ENCODE assay signal across 25 cellular contexts in the genomic region with DNA sequence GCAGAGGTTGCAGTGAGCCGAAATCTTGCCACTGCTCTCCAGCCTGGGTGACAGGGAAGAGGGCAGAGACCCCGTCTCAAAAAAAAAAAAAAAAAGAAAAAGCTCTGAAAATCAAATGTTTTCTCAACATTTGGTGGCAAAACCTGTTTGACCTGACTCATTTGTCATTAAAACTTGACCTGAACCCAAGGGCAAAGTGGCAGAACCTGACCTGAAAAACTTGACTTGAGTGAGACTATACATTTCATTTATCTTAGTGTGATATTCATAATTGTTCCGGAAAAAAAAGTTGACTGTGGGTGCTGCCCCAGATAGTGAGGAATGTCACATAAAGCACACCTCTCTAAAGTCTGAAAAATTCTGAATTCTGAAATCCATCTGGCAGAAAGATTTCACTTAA. TPM values are rescaled to one million over a fixed set of nuclear protein-coding genes. Genes with fewer than 3 reads are reported as not detected.
A peak's percentile ranks its signal among the peaks of the same experiment; 100 is the strongest.
DNase-seq lines count a peak whose midpoint lies in the region; ATAC-seq, FAIRE-seq and TF ChIP-seq lines count a peak whose summit lies in the region.
"Had no signal": no experiment of that assay in that cellular context is flagged by ENCODE, and none has a peak within 500 bp of the region (broad histone marks: within the 10 kb centered on the region; RNA-seq: fewer than 3 reads in every experiment).

No MANE protein-coding gene starts in this region.

- no peak for ATAC-seq in GM18519 (IDR thresholded peaks at IDR 0.05; ENCODE audit: low FRiP score, unreplicated experiment)
- ATAC-seq: GM23338 had no signal

- no peak for FAIRE-seq in GM12892 (lab: Jason Lieb, UNC)
- FAIRE-seq: HTR-8/SVneo had no signal

- H3K36me3 Mint-ChIP-seq in mesothelial cell of epicardium: no peaks in the 10 kb centered on the region
- H3K36me3 Mint-ChIP-seq: IgD-negative memory B cell had no signal

- H3K27me3 ChIP-seq in transverse colon: no peaks in the 10 kb centered on the region

- H3K27ac Mint-ChIP-seq in mesothelial cell of epicardium: peak overlapping the region; percentile 60
- H3K27ac Mint-ChIP-seq: GM23338, IgD-negative memory B cell had no signal

- no peaks in the 10 kb centered on the region for H3K27me3 Mint-ChIP-seq in mesothelial cell of epicardium (ENCODE audit: low read depth)
- H3K27me3 Mint-ChIP-seq: IgD-negative memory B cell had no signal

- intact Hi-C loops in transverse colon (cut with DNase I; ENCODE audit: low total_unique reads): no loop called here

- no peak overlapping the region for H3K4me3 ChIP-seq in transverse colon
- H3K4me3 ChIP-seq: GM23338, HAP-1, SK-N-MC had no signal

- 56 to 75% methylated on average over 1 to 3 of the region's 3 CpGs for WGBS in transverse colon (ENCODE audit: low coverage in 1 of 2), 2 donors

- no peaks in the 10 kb centered on the region for H3K36me3 ChIP-seq in transverse colon
- H3K36me3 ChIP-seq: HAP-1 had no signal

- no peak for TF ChIP-seq CTCF in VCaP (conservative IDR thresholded peaks at IDR 0.05)
- TF ChIP-seq CTCF in mesothelial cell of epicardium (IDR thresholded peaks at IDR 0.05; ENCODE audit: unreplicated experiment): no peak
- no peak for TF ChIP-seq CTCF in transverse colon (IDR thresholded peaks at IDR 0.05)

- TF ChIP-seq POLR2A in transverse colon (IDR thresholded peaks at IDR 0.05) (no peak), GM12892 (IDR thresholded peaks at IDR 0.05; ENCODE audit: low read depth, low read length) (no peak)

- no peaks in the 10 kb centered on the region for H3K9me3 ChIP-seq in transverse colon
- H3K9me3 ChIP-seq: HAP-1 had no signal

- H3K4me1 Mint-ChIP-seq in mesothelial cell of epicardium: peaks cover 61% of the 10 kb centered on the region

- H3K27ac ChIP-seq in VCaP (peak overlapping the region; percentile 85), transverse colon (peak overlapping the region; percentile 96 to 99 (median 98))
- H3K27ac ChIP-seq: SK-N-MC had no signal

- H3K4me1 ChIP-seq in transverse colon: peaks cover 0 to 66% (median 32%) of the 10 kb centered on the region in 4 donors

- H3K4me3 Mint-ChIP-seq in mesothelial cell of epicardium: no peak overlapping the region
- H3K4me3 Mint-ChIP-seq: CD4-positive, alpha-beta memory T cell; GM23338 had no signal

- DNase-seq in DMS53 (lab: John Stamatoyannopoulos, UW) (peak; percentile 65), mesothelial cell of epicardium (ENCODE audit: low spot score in 2 of 2, unreplicated experiment in 2 of 2) (no peak), transverse colon (no peak), GM12892 (ENCODE audit: insufficient read length) (no peak), NCI-H748 (lab: John Stamatoyannopoulos, UW; ENCODE audit: unreplicated experiment) (no peak)
- DNase-seq: CD4-positive, alpha-beta memory T cell; EL; GF-D8; Karpas-422; MV-4-11; NCI-H1105 treated with DMSO at 0.1 percent for 48 hours; NCI-H2081; NCI-H2171; NCI-H524 treated with DMSO at 0.1 percent for 48 hours; OCI-M1; RPMI8226; SHP77 treated with DMSO at 0.1 percent for 48 hours; SW 1271 had no signal

- in situ Hi-C loops in transverse colon (cut with MboI; ENCODE audit: low pct_ligation_motif_present in 1 of 4, low pct_unique_long_range_greater_than_20kb in 1 of 4, low sequenced_read_pairs in 3 of 4): no loop called here

- TF ChIP-seq EP300 in transverse colon (IDR thresholded peaks at IDR 0.05; ENCODE audit: low read depth): no peak

- H3K9me3 Mint-ChIP-seq in mesothelial cell of epicardium: no peaks in the 10 kb centered on the region
- H3K9me3 Mint-ChIP-seq: GM23338, IgD-negative memory B cell had no signal

RNA-seq across cellular contexts. Expression of a gene that starts 2.4 kb away (rescaled TPM):
- 84.8 to 90.2 TPM (median 89.8 TPM) in 3 replicates for total RNA-seq in mesothelial cell of epicardium
- total RNA-seq in transverse colon: 100 to 1,000 TPM in 3 of 4 donors, 10 to 100 TPM in 1; 67.9 to 133 (median 123) TPM
- polyA plus RNA-seq in GM12892 (2012; ENCODE audit: missing spikeins): 61.8 TPM
